In genomic region chr6:20837189-20837588, GRCh38 we compare ENCODE assay signal across 1 cellular context.
A peak's percentile ranks its signal among the peaks of the same experiment; 100 is the strongest.
TF ChIP-seq lines count a peak whose summit lies in the region.

No MANE protein-coding gene starts in this region.

TF ChIP-seq in GM12878, 131 proteins besides CTCF, POLR2A, EP300 and RAD21 (continued from another document and continues in another):
- TF ChIP-seq ATF3 (IDR thresholded peaks at IDR 0.05; ENCODE audit: borderline replicate concordance, extremely low read depth, low read depth, low read length), result no peak
- no peak for TF ChIP-seq PML (IDR thresholded peaks at IDR 0.05; ENCODE audit: low read length)
- TF ChIP-seq SREBF2 (IDR thresholded peaks at IDR 0.05; ENCODE audit: low read length), result no peak
- TF ChIP-seq SKIL (IDR thresholded peaks at IDR 0.05; ENCODE audit: low read depth, poor library complexity, severe bottlenecking), result peak; percentile 82
- TF ChIP-seq NFYA (IDR thresholded peaks at IDR 0.05; ENCODE audit: borderline replicate concordance, low read depth, low read length), result no peak
- no peak for TF ChIP-seq STAT1 (conservative IDR thresholded peaks at IDR 0.05)
- no peak for TF ChIP-seq TBL1XR1 (IDR thresholded peaks at IDR 0.05; ENCODE audit: low read depth, low read length)
- TF ChIP-seq TCF12 (IDR thresholded peaks at IDR 0.05; ENCODE audit: low read depth, low read length), result no peak
- TF ChIP-seq ZBTB40 (IDR thresholded peaks at IDR 0.05; ENCODE audit: borderline replicate concordance), result no peak
- TF ChIP-seq DPF2 (IDR thresholded peaks at IDR 0.05), result peak; percentile 63; the same call in 1 of the 2 replicates
- no peak for TF ChIP-seq ETV6 (conservative IDR thresholded peaks at IDR 0.05 in 1 of 2, IDR thresholded peaks at IDR 0.05 in 1 of 2; ENCODE audit: borderline replicate concordance in 1 of 2, low read depth in 1 of 2)
- TF ChIP-seq MLLT1 (IDR thresholded peaks at IDR 0.05), result 0 out of 2 replicates have a peak, but pooled peaks have one; percentile 22
- TF ChIP-seq SP1 (IDR thresholded peaks at IDR 0.05; ENCODE audit: low read depth, low read length), result no peak
- TF ChIP-seq IRF5 (IDR thresholded peaks at IDR 0.05; ENCODE audit: borderline replicate concordance), result no peak
- no peak for TF ChIP-seq PKNOX1 (IDR thresholded peaks at IDR 0.05)
- TF ChIP-seq TCF3 (IDR thresholded peaks at IDR 0.05; ENCODE audit: borderline replicate concordance, insufficient read depth, low read depth, low read length), result no peak
- TF ChIP-seq ESRRA (IDR thresholded peaks at IDR 0.05; ENCODE audit: low read length), result 0 out of 2 replicates have a peak, but pooled peaks have one; percentile 57
- TF ChIP-seq GATAD2B (conservative IDR thresholded peaks at IDR 0.05; ENCODE audit: low read depth), result no peak
- TF ChIP-seq RELB (IDR thresholded peaks at IDR 0.05; ENCODE audit: low read depth), result peak; percentile 47; the same call in 1 of the 2 replicates
- 0 out of 2 replicates have a peak, but pooled peaks have one; percentile 26 for TF ChIP-seq CBX5 (IDR thresholded peaks at IDR 0.05; ENCODE audit: low read depth)
- TF ChIP-seq NR2C1 (IDR thresholded peaks at IDR 0.05), result no peak
- no peak for TF ChIP-seq SPI1 (IDR thresholded peaks at IDR 0.05; ENCODE audit: borderline replicate concordance, insufficient read depth, low read depth, low read length)
- peak; percentile 63; the same call in 1 of the 2 replicates for TF ChIP-seq NR2F1 (conservative IDR thresholded peaks at IDR 0.05)
- TF ChIP-seq ZZZ3 (IDR thresholded peaks at IDR 0.05; ENCODE audit: control insufficient read depth, insufficient read length, low read depth), result no peak
- TF ChIP-seq SMAD5 (IDR thresholded peaks at IDR 0.05; ENCODE audit: low read depth), result no peak
- no peak for TF ChIP-seq POU2F2 (IDR thresholded peaks at IDR 0.05; ENCODE audit: borderline replicate concordance, low read depth, low read length)
- TF ChIP-seq HDAC6 (IDR thresholded peaks at IDR 0.05; ENCODE audit: unreplicated experiment), result no peak
- TF ChIP-seq YBX1 (IDR thresholded peaks at IDR 0.05), result no peak
- no peak for TF ChIP-seq EED (IDR thresholded peaks at IDR 0.05; ENCODE audit: low read depth)
- TF ChIP-seq IKZF1 (conservative IDR thresholded peaks at IDR 0.05), result peak; percentile 58
- no peak for TF ChIP-seq EZH2 (IDR thresholded peaks at IDR 0.05; ENCODE audit: borderline replicate concordance, control insufficient read depth, low read depth, low read length)
- no peak for TF ChIP-seq NKRF (conservative IDR thresholded peaks at IDR 0.05)
- no peak for TF ChIP-seq YY1 (IDR thresholded peaks at IDR 0.05; ENCODE audit: low read depth, low read length)
- no peak for TF ChIP-seq WRNIP1 (IDR thresholded peaks at IDR 0.05; ENCODE audit: borderline replicate concordance, low read depth, low read length)
- no peak for TF ChIP-seq FOXK2 (IDR thresholded peaks at IDR 0.05)
- TF ChIP-seq CREM (IDR thresholded peaks at IDR 0.05; ENCODE audit: low read depth), result 0 out of 2 replicates have a peak, but pooled peaks have one; percentile 15
- TF ChIP-seq BCLAF1 (IDR thresholded peaks at IDR 0.05), result no peak
- TF ChIP-seq SIN3A (IDR thresholded peaks at IDR 0.05; ENCODE audit: low read depth, low read length), result no peak
- TF ChIP-seq PAX8 (IDR thresholded peaks at IDR 0.05), result no peak
- no peak for TF ChIP-seq IRF3 (IDR thresholded peaks at IDR 0.05)
- TF ChIP-seq NR2C2 (IDR thresholded peaks at IDR 0.05; ENCODE audit: borderline replicate concordance, control insufficient read depth, insufficient read length, low read depth), result no peak
- no peak for TF ChIP-seq SMARCA5 (IDR thresholded peaks at IDR 0.05)
